Comparison of ENCODE assay signal across 9 cellular contexts in the genomic region with DNA sequence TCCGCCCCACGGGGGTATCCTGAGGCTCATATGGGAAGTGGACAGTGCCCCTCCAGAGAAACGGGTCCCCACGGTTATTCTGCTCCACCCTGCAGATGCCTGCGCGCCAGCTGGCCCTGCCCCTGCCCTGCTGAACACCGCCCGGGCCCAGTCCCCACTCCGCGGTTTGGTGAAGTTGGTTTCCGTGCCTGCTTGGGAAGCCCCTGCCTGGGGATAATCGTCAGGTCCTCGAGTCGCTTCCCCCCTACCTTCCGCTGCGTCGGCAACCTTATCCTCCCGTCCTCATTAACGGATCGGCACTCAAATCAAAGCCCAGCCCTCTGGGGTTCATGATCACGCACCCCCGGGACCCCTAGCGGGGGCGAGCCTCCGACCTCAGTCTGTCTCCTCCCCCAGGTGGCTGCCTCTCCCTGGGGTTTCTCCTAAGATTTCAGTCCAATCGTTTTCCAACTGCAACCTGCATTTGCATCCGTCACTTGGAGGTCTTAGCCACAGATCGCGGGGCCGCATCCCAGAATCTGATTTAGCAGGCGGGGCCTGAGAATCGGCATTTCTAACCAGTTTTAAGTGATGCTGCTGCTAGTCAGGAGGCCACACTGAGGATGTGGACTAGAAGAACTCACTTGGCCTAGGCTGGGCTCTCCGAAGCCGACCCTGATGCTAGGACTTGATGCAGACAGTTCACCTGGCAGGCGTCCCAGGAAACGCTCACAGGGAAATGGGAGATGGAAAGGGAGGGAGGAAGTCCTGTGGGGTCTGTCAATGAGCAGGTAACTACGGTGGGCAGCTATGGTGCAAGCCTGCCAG. TPM values are rescaled to one million over a fixed set of nuclear protein-coding genes. Genes with fewer than 3 reads are reported as not detected.
DNase-seq lines count a peak whose midpoint lies in the region; ATAC-seq and TF ChIP-seq lines count a peak whose summit lies in the region.
"Had no signal": no experiment of that assay in that cellular context is flagged by ENCODE, and none has a peak within 500 bp of the region (broad histone marks: within the 10 kb centered on the region; RNA-seq: fewer than 3 reads in every experiment).

No MANE protein-coding gene starts in this region.

- no peak for TF ChIP-seq EP300 in esophagus muscularis mucosa (IDR thresholded peaks at IDR 0.05)

- H3K27ac Mint-ChIP-seq in activated CD4-positive, alpha-beta T cell treated with anti-CD3 and anti-CD28 coated beads, Interleukin-2, amount 10 ng/mL, durations not matched to agents 24 days and 14 days, result no peak overlapping the region
- peak overlapping the region; percentile 27 for H3K27ac Mint-ChIP-seq in stimulated activated memory B cell treated with anti-CD40 and anti-IgM and Interleukin-4, amounts not matched to agents 10 μg/mL and 1 μg/mL and 100 μg/mL, for 72 hours

- no peak overlapping the region for H3K27ac ChIP-seq in WERI-Rb-1
- no peak overlapping the region for H3K27ac ChIP-seq in esophagus muscularis mucosa (replicated peaks in 1 of 4)

- H3K9me3 ChIP-seq in WERI-Rb-1 (ENCODE audit: severe bottlenecking) (no peaks in the 10 kb centered on the region), esophagus muscularis mucosa (no peaks in the 10 kb centered on the region)

- H3K27me3 Mint-ChIP-seq in activated CD4-positive, alpha-beta T cell treated with anti-CD3 and anti-CD28 coated beads, Interleukin-2, amount 10 ng/mL, durations not matched to agents 24 days and 14 days, result peaks cover 26% of the 10 kb centered on the region
- peaks cover 28% of the 10 kb centered on the region for H3K27me3 Mint-ChIP-seq in stimulated activated memory B cell treated with anti-CD40 and anti-IgM and Interleukin-4, amounts not matched to agents 10 μg/mL and 1 μg/mL and 100 μg/mL, for 72 hours

- peaks cover 14 to 21% (median 19%) of the 10 kb centered on the region in 4 donors for H3K4me1 ChIP-seq in esophagus muscularis mucosa

- H3K4me1 Mint-ChIP-seq in activated CD4-positive, alpha-beta T cell treated with anti-CD3 and anti-CD28 coated beads, Interleukin-2, amount 10 ng/mL, durations not matched to agents 24 days and 14 days, result peaks cover 5% of the 10 kb centered on the region
- peaks cover 20% of the 10 kb centered on the region for H3K4me1 Mint-ChIP-seq in stimulated activated memory B cell treated with anti-CD40 and anti-IgM and Interleukin-4, amounts not matched to agents 10 μg/mL and 1 μg/mL and 100 μg/mL, for 72 hours

- no peak for TF ChIP-seq CTCF in WERI-Rb-1 (IDR thresholded peaks at IDR 0.05; ENCODE audit: low read depth, low read length)
- no peak for TF ChIP-seq CTCF in esophagus muscularis mucosa (IDR thresholded peaks at IDR 0.05)

- H3K27me3 ChIP-seq in WERI-Rb-1 (ENCODE audit: insufficient read depth, low read depth, severe bottlenecking), result peaks cover 16% of the 10 kb centered on the region
- H3K27me3 ChIP-seq in esophagus muscularis mucosa, result peaks cover 5 to 48% (median 19%) of the 10 kb centered on the region in 4 donors

- ATAC-seq in stimulated activated memory B cell treated with anti-CD40 and anti-IgM and Interleukin-4, amounts not matched to agents 10 μg/mL and 1 μg/mL and 100 μg/mL, for 72 hours, result peak; percentile 9

- peak overlapping the region; percentile 80 for H3K4me3 Mint-ChIP-seq in activated CD4-positive, alpha-beta T cell treated with anti-CD3 and anti-CD28 coated beads, Interleukin-2, amount 10 ng/mL, durations not matched to agents 24 days and 14 days
- peak overlapping the region; percentile 72 for H3K4me3 Mint-ChIP-seq in stimulated activated memory B cell treated with anti-CD40 and anti-IgM and Interleukin-4, amounts not matched to agents 10 μg/mL and 1 μg/mL and 100 μg/mL, for 72 hours

- peak; percentile 67 for DNase-seq in activated CD4-positive, alpha-beta T cell treated with anti-CD3 and anti-CD28 coated beads, Interleukin-2, amount 10 ng/mL, durations not matched to agents 24 days and 14 days
- no peak for DNase-seq in activated CD4-positive, alpha-beta T cell treated with anti-CD3 and anti-CD28 coated beads for 1 hour
- DNase-seq in WERI-Rb-1 (peak; percentile 6), esophagus muscularis mucosa (ENCODE audit: extremely low spot score) (no peak), MV-4-11 (lab: John Stamatoyannopoulos, UW) (no peak), dedifferentiated amniotic fluid mesenchymal stem cell (ENCODE audit: extremely low spot score) (no peak), KG1 (lab: John Stamatoyannopoulos, UW) (no peak)

- no peaks in the 10 kb centered on the region for H3K36me3 ChIP-seq in WERI-Rb-1
- peaks cover 11 to 31% (median 17%) of the 10 kb centered on the region in 4 donors for H3K36me3 ChIP-seq in esophagus muscularis mucosa

- no peak for TF ChIP-seq POLR2A in esophagus muscularis mucosa (IDR thresholded peaks at IDR 0.05; ENCODE audit: low read depth)

- H3K36me3 Mint-ChIP-seq in activated CD4-positive, alpha-beta T cell treated with anti-CD3 and anti-CD28 coated beads, Interleukin-2, amount 10 ng/mL, durations not matched to agents 24 days and 14 days (ENCODE audit: low read depth), result peaks cover 11% of the 10 kb centered on the region
- H3K36me3 Mint-ChIP-seq in stimulated activated memory B cell treated with anti-CD40 and anti-IgM and Interleukin-4, amounts not matched to agents 10 μg/mL and 1 μg/mL and 100 μg/mL, for 72 hours, result peaks cover 17% of the 10 kb centered on the region

- intact Hi-C loops in activated CD4-positive, alpha-beta T cell treated with anti-CD3 and anti-CD28 coated beads, Interleukin-2, amount 10 ng/mL, durations not matched to agents 24 days and 14 days (cut with micrococcal nuclease), result loop anchor here (2.0 kb wide), 1 partner anchor 29 kb away; a partner anchor contains a TSS
- intact Hi-C loops in esophagus muscularis mucosa (cut with DNase I), result no loop called here

- no peaks in the 10 kb centered on the region for H3K9me3 Mint-ChIP-seq in activated CD4-positive, alpha-beta T cell treated with anti-CD3 and anti-CD28 coated beads, Interleukin-2, amount 10 ng/mL, durations not matched to agents 24 days and 14 days
- no peaks in the 10 kb centered on the region for H3K9me3 Mint-ChIP-seq in stimulated activated memory B cell treated with anti-CD40 and anti-IgM and Interleukin-4, amounts not matched to agents 10 μg/mL and 1 μg/mL and 100 μg/mL, for 72 hours

- H3K4me3 ChIP-seq in WERI-Rb-1 (ENCODE audit: low read depth, low read length), result peak overlapping the region; percentile 50
- H3K4me3 ChIP-seq in esophagus muscularis mucosa, result peak overlapping the region; percentile 44 to 54 (median 48)

- 43% methylated on average over 25 of the region's 37 CpGs for WGBS in esophagus muscularis mucosa

RNA-seq across cellular contexts. Expression of a gene that starts 27.6 kb away (rescaled TPM):
- not detected in 2 replicates for total RNA-seq in activated CD4-positive, alpha-beta T cell treated with anti-CD3 and anti-CD28 coated beads, Interleukin-2, amount 10 ng/mL, durations not matched to agents 24 days and 14 days
- total RNA-seq in esophagus muscularis mucosa, result 10 to 100 TPM in 2 of 4 donors, 1 to 10 TPM in 2; 5.4 to 11.8 (median 9.6) TPM

RNA-seq across cellular contexts. Expression of a gene that starts 40.7 kb away (rescaled TPM):
- total RNA-seq in activated CD4-positive, alpha-beta T cell treated with anti-CD3 and anti-CD28 coated beads, Interleukin-2, amount 10 ng/mL, durations not matched to agents 24 days and 14 days, result 36.5 and 40.4 TPM in 2 replicates
- 10 to 100 TPM; 45.9 to 59.1 (median 53.0) TPM for total RNA-seq in esophagus muscularis mucosa

RNA-seq across cellular contexts. Expression of a gene that starts 57.7 kb away (rescaled TPM):
- total RNA-seq in activated CD4-positive, alpha-beta T cell treated with anti-CD3 and anti-CD28 coated beads, Interleukin-2, amount 10 ng/mL, durations not matched to agents 24 days and 14 days, result not detected in 2 replicates
- total RNA-seq in esophagus muscularis mucosa, result 1 to 10 TPM in 1 of 4 donors, under 1 TPM in 3; under 0.01 to 1.3 (median 0.25) TPM
- total RNA-seq: M059J had no signal

Comparison
In these comparisons a context has a peak if more than half of its experiments do, and no peak if none do; other contexts are left out.
1. DNase-seq: peak in activated CD4-positive, alpha-beta T cell treated with anti-CD3 and anti-CD28 coated beads, Interleukin-2, amount 10 ng/mL, durations not matched to agents 24 days and 14 days (single experiment) and WERI-Rb-1 (single experiment); none in activated CD4-positive, alpha-beta T cell treated with anti-CD3 and anti-CD28 coated beads for 1 hour (single experiment), esophagus muscularis mucosa (single experiment), MV-4-11 (single experiment), dedifferentiated amniotic fluid mesenchymal stem cell (single experiment) and KG1 (single experiment).